9 cellular contexts compared by ENCODE assay signal in the genomic region with DNA sequence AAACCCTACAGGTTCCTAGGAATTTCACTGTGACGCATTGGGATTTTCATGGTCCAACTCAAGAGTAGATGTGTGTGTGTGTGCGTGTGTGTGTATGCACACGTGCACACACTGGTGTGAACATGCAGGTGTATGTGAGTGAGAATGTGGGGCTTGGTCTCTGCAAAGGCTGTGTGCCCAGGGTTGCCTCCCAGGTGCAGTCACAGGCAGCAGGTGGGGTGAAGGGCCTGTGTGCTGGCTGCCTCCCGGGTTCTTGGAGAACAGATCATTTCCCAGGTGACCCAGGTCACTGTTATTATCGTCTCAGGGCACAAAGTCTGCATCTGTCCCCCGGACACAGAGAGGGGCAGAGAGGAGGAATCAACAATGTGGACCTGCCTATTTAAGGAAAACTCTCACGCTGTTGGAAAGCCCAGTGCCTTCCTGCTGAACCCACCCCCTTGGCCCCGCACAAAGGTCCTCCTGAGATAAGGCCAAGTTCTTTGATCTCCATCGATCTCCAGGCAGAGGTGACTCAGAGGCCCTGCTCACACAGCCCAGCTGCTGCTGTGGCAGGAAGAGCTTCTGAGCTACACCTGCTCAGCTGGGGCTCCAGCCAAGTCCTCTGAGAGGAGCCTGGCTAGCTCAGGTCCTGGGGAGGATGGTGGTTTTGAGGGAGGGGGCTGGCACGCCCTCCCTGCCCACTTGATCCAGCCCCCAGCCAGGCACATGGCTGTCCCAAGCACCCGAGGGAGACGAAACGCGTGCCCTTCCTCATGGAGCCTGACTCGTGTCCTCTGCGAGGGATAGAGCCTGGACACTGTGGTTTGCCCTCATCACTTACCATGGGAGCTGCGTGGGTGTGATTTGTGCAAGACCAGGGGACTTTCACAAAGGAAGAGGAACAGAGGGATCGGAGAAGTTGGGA.
DNase-seq lines count a peak whose midpoint lies in the region; FAIRE-seq and TF ChIP-seq lines count a peak whose summit lies in the region.
"Had no signal": no experiment of that assay in that cellular context is flagged by ENCODE, and none has a peak within 500 bp of the region (broad histone marks: within the 10 kb centered on the region; RNA-seq: fewer than 3 reads in every experiment).

No MANE protein-coding gene starts in this region.

- H3K27me3 ChIP-seq in astrocyte (ENCODE audit: insufficient read depth, low read length): peaks cover 3% of the 10 kb centered on the region
- H3K27me3 ChIP-seq in neural cell (ENCODE audit: insufficient read depth, low read depth, low read length): no peaks in the 10 kb centered on the region
- H3K27me3 ChIP-seq in HAP-1 (ENCODE audit: low read depth): no peaks in the 10 kb centered on the region

- H3K9me3 ChIP-seq in astrocyte (ENCODE audit: insufficient read depth, low read depth, low read length) (no peaks in the 10 kb centered on the region), neural cell (ENCODE audit: low read length) (no peaks in the 10 kb centered on the region), HAP-1 (no peaks in the 10 kb centered on the region)

- H3K27me3 Mint-ChIP-seq in astrocyte (ENCODE audit: low read depth, unreplicated experiment): peaks cover 10% of the 10 kb centered on the region
- H3K27me3 Mint-ChIP-seq: brain had no signal

- TF ChIP-seq RAD21 in neural cell (conservative IDR thresholded peaks at IDR 0.05): no peak

- no peak overlapping the region for H3K4me3 Mint-ChIP-seq in astrocyte (ENCODE audit: unreplicated experiment)

- peak overlapping the region; percentile 23 for H3K4me2 ChIP-seq in astrocyte (ENCODE audit: low read length)
- H3K4me2 ChIP-seq in neural cell (ENCODE audit: low read length): no peak overlapping the region

- no peaks in the 10 kb centered on the region for H3K79me2 ChIP-seq in astrocyte (ENCODE audit: insufficient read depth, low read length)
- no peaks in the 10 kb centered on the region for H3K79me2 ChIP-seq in neural cell (replicated peaks; ENCODE audit: insufficient read depth, low read length)

- H3K36me3 ChIP-seq in astrocyte (ENCODE audit: insufficient read depth, low read length) (no peaks in the 10 kb centered on the region), neural cell (ENCODE audit: insufficient read depth, low read length) (no peaks in the 10 kb centered on the region), HAP-1 (replicated peaks) (no peaks in the 10 kb centered on the region)

- DNase-seq in DMS79 treated with DMSO at 0.1 percent for 48 hours (lab: John Stamatoyannopoulos, UW): peak; percentile 95
- DNase-seq in LoVo (ENCODE audit: low spot score): peak; percentile 18
- peak; percentile 58 for DNase-seq in astrocyte (ENCODE audit: low read depth)
- no peak for DNase-seq in dermis blood vessel endothelial cell
- DNase-seq in cortex of kidney (lab: John Stamatoyannopoulos, UW): no peak
- DNase-seq in HAP-1 (ENCODE audit: low spot score in 2 of 2): no peak
- DNase-seq: retina had no signal

- peaks cover 2% of the 10 kb centered on the region for H3K9me3 Mint-ChIP-seq in astrocyte (ENCODE audit: unreplicated experiment)

- TF ChIP-seq CTCF in astrocyte (IDR thresholded peaks at IDR 0.05; ENCODE audit: insufficient read depth, low read depth, low read length) (no peak), neural cell (IDR thresholded peaks at IDR 0.05; ENCODE audit: poor library complexity, severe bottlenecking) (peak; percentile 16)

- no peak for TF ChIP-seq EP300 in neural cell (conservative IDR thresholded peaks at IDR 0.05; ENCODE audit: poor library complexity, severe bottlenecking)

- H3K4me1 ChIP-seq in astrocyte (ENCODE audit: insufficient read depth, low read length): peaks cover 24% of the 10 kb centered on the region
- H3K4me1 ChIP-seq in HAP-1: peaks cover 6% of the 10 kb centered on the region

- H3K4me1 Mint-ChIP-seq in astrocyte (ENCODE audit: low read depth, unreplicated experiment): peaks cover 19% of the 10 kb centered on the region

- H3K36me3 Mint-ChIP-seq in astrocyte (ENCODE audit: low read depth, unreplicated experiment): no peaks in the 10 kb centered on the region
- H3K36me3 Mint-ChIP-seq: brain had no signal

- no peaks in the 10 kb centered on the region for H3K9me2 ChIP-seq in neural cell (ENCODE audit: insufficient read depth, low read length)

- peaks cover 14% of the 10 kb centered on the region for H4K20me1 ChIP-seq in astrocyte (ENCODE audit: insufficient read depth, low read length)
- no peaks in the 10 kb centered on the region for H4K20me1 ChIP-seq in neural cell (ENCODE audit: insufficient read depth)

- H3F3A ChIP-seq in neural cell (ENCODE audit: insufficient read depth, low read length, poor library complexity, severe bottlenecking): no peaks in the 10 kb centered on the region

- H2AFZ ChIP-seq in astrocyte (ENCODE audit: low read depth, low read length) (no peak overlapping the region), neural cell (ENCODE audit: low read depth, low read length) (no peak overlapping the region)

- H3K27ac Mint-ChIP-seq in astrocyte (ENCODE audit: unreplicated experiment): peak overlapping the region; percentile 50

- H3K27ac ChIP-seq in astrocyte (ENCODE audit: low read depth, low read length) (no peak overlapping the region), neural cell (ENCODE audit: low read length) (no peak overlapping the region)

- no peak for FAIRE-seq in astrocyte (lab: Jason Lieb, UNC)

- no peak overlapping the region for H3K4me3 ChIP-seq in astrocyte (ENCODE audit: insufficient read depth, low read depth, low read length)
- H3K4me3 ChIP-seq in neural cell (ENCODE audit: low read length): no peak overlapping the region
- H3K4me3 ChIP-seq in HAP-1: no peak overlapping the region

- in situ Hi-C loops in HAP-1 (cut with MboI; ENCODE audit: low sequenced_read_pairs): no loop called here

- H3K9ac ChIP-seq in astrocyte (ENCODE audit: low read length) (no peak overlapping the region), neural cell (ENCODE audit: low read length) (no peak overlapping the region)

TF ChIP-seq in neural cell, 6 proteins besides CTCF, POLR2A, EP300 and RAD21:
- no peak for TF ChIP-seq MXI1 (conservative IDR thresholded peaks at IDR 0.05; ENCODE audit: poor library complexity, severe bottlenecking)
TF ChIP-seq in neural cell: peak in this region for 0.

Comparison
In these comparisons a context has a peak if more than half of its experiments do, and no peak if none do; other contexts are left out.
1. DNase-seq: peak in DMS79 treated with DMSO at 0.1 percent for 48 hours (single experiment), LoVo (single experiment) and astrocyte (single experiment); none in dermis blood vessel endothelial cell (single experiment), cortex of kidney (single experiment) and HAP-1 (0 of 2).